In genomic region chr1:232252719-232253118, GRCh38 we compare ENCODE assay signal across 1 cellular context.
TF ChIP-seq lines count a peak whose summit lies in the region.

No MANE protein-coding gene starts in this region.

TF ChIP-seq in GM23338, 12 proteins besides CTCF, POLR2A, EP300 and RAD21 (continued from another document):
- TF ChIP-seq ZNF462 (CRISPR knock-in tag; IDR thresholded peaks at IDR 0.05) (0 out of 2 replicates have a peak, but pooled peaks have one; percentile 7), CREB1 (CRISPR knock-in tag; IDR thresholded peaks at IDR 0.05; ENCODE audit: low read depth) (no peak), EZH2phosphoT487 (IDR thresholded peaks at IDR 0.05; ENCODE audit: unreplicated experiment) (no peak), EZH2 (IDR thresholded peaks at IDR 0.05; ENCODE audit: low read depth, unreplicated experiment) (no peak), ETS1 (IDR thresholded peaks at IDR 0.05) (no peak)
